Comparison of ENCODE assay signal across 8 cellular contexts in the genomic region with DNA sequence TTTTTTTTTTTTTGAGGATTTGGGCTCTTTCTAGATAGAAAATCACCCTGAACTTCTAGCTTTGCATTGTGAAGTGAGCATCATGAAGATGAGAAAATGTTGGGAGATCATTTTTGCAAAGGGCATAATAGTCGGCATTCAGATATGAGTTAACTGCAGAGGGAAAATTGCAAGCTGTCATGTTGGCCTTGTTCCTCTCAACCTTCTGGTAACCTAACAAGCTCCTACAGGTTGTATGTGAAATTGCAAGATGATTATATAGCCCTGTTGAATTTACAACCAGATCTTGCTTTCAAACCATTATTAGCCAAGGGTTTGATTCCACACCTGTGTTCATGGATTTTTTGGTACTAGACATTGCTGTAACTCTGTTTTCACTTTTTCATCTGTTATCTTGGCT. TPM values are rescaled to one million over a fixed set of nuclear protein-coding genes. Genes with fewer than 3 reads are reported as not detected.
DNase-seq lines count a peak whose midpoint lies in the region; ATAC-seq and TF ChIP-seq lines count a peak whose summit lies in the region.

No MANE protein-coding gene starts in this region.

- DNase-seq in COR-L47 (lab: John Stamatoyannopoulos, UW) (peak; percentile 1), HCEC 1CT (peak; percentile 51), SKM-1 treated with dmso at 0.1 percent for 144 hours (lab: John Stamatoyannopoulos, UW; ENCODE audit: unreplicated experiment) (peak; percentile 61), fibroblast of pulmonary artery (ENCODE audit: low read depth) (peak; percentile 58), type B pancreatic cell (ENCODE audit: extremely low spot score, unreplicated experiment) (no peak), NCI-H1436 treated with DMSO at 0.1 percent for 48 hours (lab: John Stamatoyannopoulos, UW) (no peak), UCSD-AML1 (lab: John Stamatoyannopoulos, UW; ENCODE audit: unreplicated experiment) (no peak), right cardiac atrium (no peak)

- intact Hi-C loops in right cardiac atrium (cut with DNase I) = no loop called here

- H3K9me3 ChIP-seq in right cardiac atrium (ENCODE audit: control insufficient read depth, low read length) = no peaks in the 10 kb centered on the region

- no peaks in the 10 kb centered on the region for H3K27me3 ChIP-seq in right cardiac atrium (ENCODE audit: control insufficient read depth, insufficient read depth)

- no peak for ATAC-seq in right cardiac atrium

- peaks cover 32% of the 10 kb centered on the region for H3K4me1 Mint-ChIP-seq in type B pancreatic cell (ENCODE audit: unreplicated experiment)

- no peaks in the 10 kb centered on the region for H3K9me3 Mint-ChIP-seq in type B pancreatic cell

- TF ChIP-seq CTCF in fibroblast of pulmonary artery (IDR thresholded peaks at IDR 0.05; ENCODE audit: low read length, missing control alignments) (peak; percentile 52), type B pancreatic cell (conservative IDR thresholded peaks at IDR 0.05) (peak; percentile 65)

- H3K27ac Mint-ChIP-seq in type B pancreatic cell = peak overlapping the region; percentile 89

- H3K36me3 Mint-ChIP-seq in type B pancreatic cell = peaks cover 13% of the 10 kb centered on the region

- H3K4me3 Mint-ChIP-seq in type B pancreatic cell = peak overlapping the region; percentile 92

- H3K4me3 ChIP-seq in fibroblast of pulmonary artery (replicated peaks; ENCODE audit: low read depth, low read length) (peak overlapping the region; percentile 82), right cardiac atrium (ENCODE audit: low read length) (no peak overlapping the region)

- H3K27me3 Mint-ChIP-seq in type B pancreatic cell = no peaks in the 10 kb centered on the region

- H3K4me1 ChIP-seq in right cardiac atrium (ENCODE audit: control insufficient read depth, insufficient read depth, low read length) = no peaks in the 10 kb centered on the region

- H3K27ac ChIP-seq in right cardiac atrium (ENCODE audit: low read length) = no peak overlapping the region

- WGBS in right cardiac atrium = 59% methylated on average over 1 of the region's 1 CpG

RNA-seq across cellular contexts. Expression of a gene that starts 2.2 kb away (rescaled TPM):
- total RNA-seq in type B pancreatic cell (ENCODE audit: low replicate concordance) (39.6 and 44.3 TPM in 2 replicates), right cardiac atrium (10 to 100 TPM; 23.9 to 31.1 (median 25.9) TPM)
- polyA plus RNA-seq in right cardiac atrium = 11.6 TPM

RNA-seq across cellular contexts. Expression of a gene that starts 32.7 kb away (rescaled TPM):
- total RNA-seq in type B pancreatic cell (ENCODE audit: low replicate concordance) (71.1 and 113 TPM in 2 replicates), right cardiac atrium (10 to 100 TPM; 35.5 to 40.3 (median 38.8) TPM)
- polyA plus RNA-seq in right cardiac atrium = 33.1 TPM

RNA-seq across cellular contexts. Expression of a gene that starts 45.4 kb away (rescaled TPM):
- total RNA-seq in type B pancreatic cell (ENCODE audit: low replicate concordance) = 83.6 and 113 TPM in 2 replicates
- 10 to 100 TPM; 28.5 to 33.3 (median 32.5) TPM for total RNA-seq in right cardiac atrium
- 32.0 TPM for polyA plus RNA-seq in right cardiac atrium

RNA-seq across cellular contexts. Expression of a gene that starts 53.9 kb away (rescaled TPM):
- total RNA-seq in type B pancreatic cell (ENCODE audit: low replicate concordance) (1,209 and 1,301 TPM in 2 replicates), right cardiac atrium (100 to 1,000 TPM; 586 to 826 (median 727) TPM)
- 1,436 TPM for polyA plus RNA-seq in right cardiac atrium

RNA-seq across cellular contexts. Expression of a gene that starts 55.0 kb away (rescaled TPM):
- total RNA-seq in type B pancreatic cell (ENCODE audit: low replicate concordance) (39.0 and 47.7 TPM in 2 replicates), right cardiac atrium (10 to 100 TPM in 1 of 4 donors, 1 to 10 TPM in 3; 6.1 to 11.0 (median 6.7) TPM)
- 11.2 TPM for polyA plus RNA-seq in right cardiac atrium

Comparison
In these comparisons a context has a peak if more than half of its experiments do, and no peak if none do; other contexts are left out.
1. DNase-seq: peak in COR-L47 (single experiment), HCEC 1CT (single experiment), SKM-1 treated with dmso at 0.1 percent for 144 hours (single experiment) and fibroblast of pulmonary artery (single experiment); none in type B pancreatic cell (single experiment), NCI-H1436 treated with DMSO at 0.1 percent for 48 hours (single experiment), UCSD-AML1 (single experiment) and right cardiac atrium (0 of 3).